ENCODE assay signal across 1 cellular context in genomic region chr6:31702819-31703716, GRCh38.
A peak's percentile ranks its signal among the peaks of the same experiment; 100 is the strongest.
TF ChIP-seq lines count a peak whose summit lies in the region.

ABHD16A (minus strand) TSS chr6:31703324; CDS start chr6:31703281, 43 bp downstream.

TF ChIP-seq in K562, 482 proteins besides CTCF, POLR2A, EP300 and RAD21 (continued from another document and continues in another):
- TF ChIP-seq ZNF512 (tag; IDR thresholded peaks at IDR 0.05) (peak; percentile 87), RBM17 (IDR thresholded peaks at IDR 0.05; ENCODE audit: borderline replicate concordance, low read depth, low read length) (no peak), PURB (CRISPR knock-in tag; IDR thresholded peaks at IDR 0.05; ENCODE audit: low read depth) (no peak), ZNF77 (CRISPR knock-in tag; IDR thresholded peaks at IDR 0.05) (no peak), HMGN3 (IDR thresholded peaks at IDR 0.05; ENCODE audit: borderline replicate concordance, extremely low read depth, insufficient read length, low read depth, low read length) (peak; percentile 96), ZBED1 (IDR thresholded peaks at IDR 0.05) (no peak; the same call in none of the 2 replicates), TSC22D4 (tag; IDR thresholded peaks at IDR 0.05) (no peak), ILK (tag; IDR thresholded peaks at IDR 0.05; ENCODE audit: borderline replicate concordance, low read depth) (no peak), ZNF274 (IDR thresholded peaks at IDR 0.05; ENCODE audit: borderline replicate concordance, low read depth, low read length) (no peak), ZNF395 (CRISPR knock-in tag; IDR thresholded peaks at IDR 0.05) (peak; percentile 89; the same call in 1 of the 2 replicates), RFX1 (IDR thresholded peaks at IDR 0.05) (no peak), ATF1 (CRISPR knock-in tag; IDR thresholded peaks at IDR 0.05) (peak; percentile 67), ATF1 (tag; IDR thresholded peaks at IDR 0.05) (peak; percentile 98), SFPQ (IDR thresholded peaks at IDR 0.05; ENCODE audit: low read depth, low read length) (no peak), CC2D1A (IDR thresholded peaks at IDR 0.05) (0 out of 2 replicates have a peak, but pooled peaks have one; percentile 8), NFATC3 (IDR thresholded peaks at IDR 0.05) (peak; percentile 61; the same call in 1 of the 2 replicates), FUS (optimal IDR thresholded peaks at IDR 0.05; ENCODE audit: low read depth, low read length) (no peak), SMARCB1 (IDR thresholded peaks at IDR 0.05; ENCODE audit: insufficient read length, low read depth) (peak; percentile 80), ZNF766 (CRISPR knock-in tag; conservative IDR thresholded peaks at IDR 0.05) (0 out of 2 replicates have a peak, but pooled peaks have one; percentile 91), ZNF12 (CRISPR knock-in tag; IDR thresholded peaks at IDR 0.05) (no peak), XRCC3 (IDR thresholded peaks at IDR 0.05) (no peak), ZHX1 (conservative IDR thresholded peaks at IDR 0.05; ENCODE audit: low read length) (no peak), ZBTB2 (IDR thresholded peaks at IDR 0.05) (peak; percentile 57; the same call in 1 of the 2 replicates), NUFIP1 (IDR thresholded peaks at IDR 0.05; ENCODE audit: partially characterized antibody) (peak; percentile 84), KLF16 (IDR thresholded peaks at IDR 0.05) (peak; percentile 90), HOXB6 (CRISPR knock-in tag; IDR thresholded peaks at IDR 0.05; ENCODE audit: borderline replicate concordance) (no peak), E2F8 (IDR thresholded peaks at IDR 0.05; ENCODE audit: low read depth, partially characterized antibody) (peak; percentile 33), SP1 (CRISPR knock-in tag; IDR thresholded peaks at IDR 0.05) (peak; percentile 96), ZBTB12 (CRISPR knock-in tag; IDR thresholded peaks at IDR 0.05) (peak; percentile 88), PHB (CRISPR knock-in tag; IDR thresholded peaks at IDR 0.05) (peak; percentile 82; the same call in 1 of the 2 replicates), ZNF23 (CRISPR knock-in tag; IDR thresholded peaks at IDR 0.05) (no peak), RFX5 (IDR thresholded peaks at IDR 0.05; ENCODE audit: low read depth, low read length) (peak; percentile 28; the same call in 1 of the 2 replicates), ZNF764 (CRISPR knock-in tag; IDR thresholded peaks at IDR 0.05; ENCODE audit: low read depth) (0 out of 2 replicates have a peak, but pooled peaks have one; percentile 45), KHSRP (IDR thresholded peaks at IDR 0.05) (no peak; the same call in 1 of the 2 replicates), PRPF4 (IDR thresholded peaks at IDR 0.05; ENCODE audit: insufficient read depth, low read depth, low read length, poor library complexity, severe bottlenecking) (no peak), ERF (CRISPR knock-in tag; IDR thresholded peaks at IDR 0.05) (peak; percentile 74), TGIF2 (CRISPR knock-in tag; IDR thresholded peaks at IDR 0.05) (no peak), CHCHD3 (CRISPR knock-in tag; IDR thresholded peaks at IDR 0.05) (peak; percentile 92), MXD1 (CRISPR knock-in tag; IDR thresholded peaks at IDR 0.05; ENCODE audit: borderline replicate concordance, poor library complexity, severe bottlenecking) (no peak), GATAD2B (IDR thresholded peaks at IDR 0.05; ENCODE audit: borderline replicate concordance) (no peak), CBFA2T3 (IDR thresholded peaks at IDR 0.05) (no peak; the same call in 1 of the 2 replicates), EZH2 (IDR thresholded peaks at IDR 0.05; ENCODE audit: borderline replicate concordance, low read depth, low read length) (no peak), ZNF165 (CRISPR knock-in tag; IDR thresholded peaks at IDR 0.05; ENCODE audit: borderline replicate concordance) (peak; percentile 61; the same call in 1 of the 2 replicates), ZNF280B (CRISPR knock-in tag; IDR thresholded peaks at IDR 0.05) (no peak), GTF2E2 (tag; IDR thresholded peaks at IDR 0.05) (peak; percentile 99), ZNF699 (CRISPR knock-in tag; IDR thresholded peaks at IDR 0.05; ENCODE audit: insufficient replicate concordance) (no peak), RBM22 (IDR thresholded peaks at IDR 0.05; ENCODE audit: low read depth, low read length, poor library complexity, severe bottlenecking) (no peak), THRB (CRISPR knock-in tag; conservative IDR thresholded peaks at IDR 0.05) (0 out of 2 replicates have a peak, but pooled peaks have one; percentile 11)
